In genomic region chr5:164345853-164346252, GRCh38 we compare ENCODE assay signal across 15 cellular contexts.
"Had no signal": no experiment of that assay in that cellular context is flagged by ENCODE, and none has a peak within 500 bp of the region (broad histone marks: within the 10 kb centered on the region; RNA-seq: fewer than 3 reads in every experiment).

No MANE protein-coding gene starts in this region.

- ATAC-seq: HepG2, Panc1, PC-3 had no signal

- H3K9ac ChIP-seq: KMS-11, SK-N-SH had no signal

- H3K27ac ChIP-seq: KMS-11 had no signal

- DNase-seq: Kasumi-1, MV-4-11, NCI-H1048, NCI-H1694, NCI-H187 treated with DMSO at 0.1 percent for 48 hours, NCI-H2029 treated with DMSO at 0.1 percent for 48 hours, NCI-H2171 treated with DMSO at 0.1 percent for 48 hours, NCI-H345, NCI-H510A treated with DMSO at 0.1 percent for 48 hours, NCI-H526, PC-3, SK-N-SH had no signal

- H3K9me3 ChIP-seq: SK-N-SH had no signal

- FAIRE-seq: HepG2 had no signal

- H3K4me2 ChIP-seq: KMS-11 had no signal
